Comparison of ENCODE assay signal across 7 cellular contexts in genomic region chr18:50306944-50307343, GRCh38. TPM values are rescaled to one million over a fixed set of nuclear protein-coding genes. Genes with fewer than 3 reads are reported as not detected.
DNase-seq lines count a peak whose midpoint lies in the region; ATAC-seq and TF ChIP-seq lines count a peak whose summit lies in the region.

No MANE protein-coding gene starts in this region.

- in situ Hi-C loops in GM23248 (cut with MboI) = no loop called here

- H2AFZ ChIP-seq in GM23248 = peak overlapping the region; percentile 89

- no peaks in the 10 kb centered on the region for H3K79me2 ChIP-seq in GM23248 (ENCODE audit: insufficient read depth)

- H4K20me1 ChIP-seq in GM23248 (ENCODE audit: insufficient read depth) = no peaks in the 10 kb centered on the region

- H3K4me1 ChIP-seq in GM23248 (ENCODE audit: insufficient read depth) = no peaks in the 10 kb centered on the region
- peaks cover 8% of the 10 kb centered on the region for H3K4me1 ChIP-seq in skeletal muscle satellite cell (ENCODE audit: control insufficient read depth, insufficient read depth, low read length)

- H3K27me3 ChIP-seq in GM23248 (replicated peaks; ENCODE audit: insufficient read depth) (peaks cover 15% of the 10 kb centered on the region; the same call in 1 of the 2 replicates), skeletal muscle satellite cell (ENCODE audit: control insufficient read depth, insufficient read depth, low read length) (peaks cover 23% of the 10 kb centered on the region)

- DNase-seq in GM23248 = peak; percentile 23
- DNase-seq in SK-N-MC (ENCODE audit: low read depth, low spot score) = no peak
- peak; percentile 90 for DNase-seq in fibroblast of the aortic adventitia (ENCODE audit: low read depth)
- no peak for DNase-seq in HCEC 1CT

- peaks cover 10% of the 10 kb centered on the region; the same call in 1 of the 2 replicates for H3F3A ChIP-seq in GM23248 (ENCODE audit: insufficient read depth)

- ATAC-seq in GM21529 (IDR thresholded peaks at IDR 0.05; ENCODE audit: unreplicated experiment) = no peak
- no peak for ATAC-seq in GM19395 (IDR thresholded peaks at IDR 0.05; ENCODE audit: unreplicated experiment)

- TF ChIP-seq CTCF in fibroblast of the aortic adventitia (IDR thresholded peaks at IDR 0.05; ENCODE audit: insufficient read depth, low read length) = no peak

- H3K9ac ChIP-seq in GM23248 (no peak overlapping the region), SK-N-MC (ENCODE audit: insufficient read length) (no peak overlapping the region), skeletal muscle satellite cell (ENCODE audit: low read depth, low read length) (no peak overlapping the region)

- WGBS in GM23248 (ENCODE audit: low coverage in 1 of 2, low lambda C conversion rate in 2 of 2, missing lambda C conversion rate in 2 of 2), 2 experiments = 58 to 60% methylated on average over 8 of the region's 8 CpGs

- H3K4me2 ChIP-seq in GM23248 (ENCODE audit: unreplicated experiment) (peak overlapping the region; percentile 99), skeletal muscle satellite cell (ENCODE audit: low read length) (peak overlapping the region; percentile 86)

- no peaks in the 10 kb centered on the region for H3K9me2 ChIP-seq in GM23248 (ENCODE audit: insufficient read depth)

- H3K27ac ChIP-seq in GM23248 = no peak overlapping the region
- H3K27ac ChIP-seq in SK-N-MC = no peak overlapping the region

- H3K36me3 ChIP-seq in GM23248 (ENCODE audit: low read depth) (no peaks in the 10 kb centered on the region), SK-N-MC (ENCODE audit: insufficient read depth, low read length) (no peaks in the 10 kb centered on the region), skeletal muscle satellite cell (ENCODE audit: insufficient read depth, low read length) (no peaks in the 10 kb centered on the region)

- H3K4me3 ChIP-seq in GM23248 (peak overlapping the region; percentile 80; the same call in 1 of the 2 replicates), SK-N-MC (peak overlapping the region; percentile 81), fibroblast of the aortic adventitia (ENCODE audit: low read depth, low read length) (peak overlapping the region; percentile 70), skeletal muscle satellite cell (ENCODE audit: low read length) (peak overlapping the region; percentile 67)

- no peaks in the 10 kb centered on the region for H3K9me3 ChIP-seq in GM23248 (ENCODE audit: low read depth)
- H3K9me3 ChIP-seq in SK-N-MC (ENCODE audit: low read depth, low read length) = no peaks in the 10 kb centered on the region
- H3K9me3 ChIP-seq in skeletal muscle satellite cell (replicated peaks; ENCODE audit: low read length) = no peaks in the 10 kb centered on the region

RNA-seq across cellular contexts. Expression of gene CXXC1, which starts 19.5 kb away (rescaled TPM):
- total RNA-seq in GM23248 (2014; rRNA removed; shearing (Covaris generic)) = 37.9 and 51.2 TPM in 2 replicates
- 38.2 and 39.2 TPM in 2 replicates for polyA plus RNA-seq in GM23248 (2016; fragmentation: Nextera tagmentation; extraction: Ambion mirVana)
- total RNA-seq in fibroblast of the aortic adventitia (ENCODE audit: low replicate concordance) = 44.6 and 68.4 TPM in 2 replicates
- 36.5 and 41.7 TPM in 2 replicates for total RNA-seq in skeletal muscle satellite cell (2012; rRNA removed)

RNA-seq across cellular contexts. Expression of gene MBD1, which starts 25.6 kb away (rescaled TPM):
- total RNA-seq in GM23248 (2014; rRNA removed; shearing (Covaris generic)) = 60.7 and 68.0 TPM in 2 replicates
- polyA plus RNA-seq in GM23248 (2016; fragmentation: Nextera tagmentation; extraction: Ambion mirVana) = 33.1 and 36.2 TPM in 2 replicates
- 42.7 and 50.3 TPM in 2 replicates for total RNA-seq in fibroblast of the aortic adventitia (ENCODE audit: low replicate concordance)
- total RNA-seq in skeletal muscle satellite cell (2012; rRNA removed) = 46.1 and 55.5 TPM in 2 replicates

RNA-seq across cellular contexts. Expression of gene CFAP53, which starts 40.6 kb away (rescaled TPM):
- total RNA-seq in GM23248 (2014; rRNA removed; shearing (Covaris generic)) = 0.11 and 0.25 TPM in 2 replicates
- 0.47 and 0.48 TPM in 2 replicates for polyA plus RNA-seq in GM23248 (2016; fragmentation: Nextera tagmentation; extraction: Ambion mirVana)
- total RNA-seq in fibroblast of the aortic adventitia (ENCODE audit: low replicate concordance) = 0.27 and 0.57 TPM in 2 replicates
- 0.25 and 0.87 TPM in 2 replicates for total RNA-seq in skeletal muscle satellite cell (2012; rRNA removed)

Comparison
In these comparisons a context has a peak if more than half of its experiments do, and no peak if none do; other contexts are left out.
1. DNase-seq: peak in GM23248 (single experiment) and fibroblast of the aortic adventitia (single experiment); none in SK-N-MC (single experiment) and HCEC 1CT (single experiment).
2. Peak in every context shown above with its lines, with median percentiles within 50 percentile points of each other: H3K4me3 ChIP-seq.